In genomic region chr10:72332423-72333110, GRCh38 we compare ENCODE assay signal across 8 cellular contexts. TPM values are rescaled to one million over a fixed set of nuclear protein-coding genes. Genes with fewer than 3 reads are reported as not detected.
DNase-seq lines count a peak whose midpoint lies in the region; ATAC-seq and TF ChIP-seq lines count a peak whose summit lies in the region.

No MANE protein-coding gene starts in this region.

- peak overlapping the region; percentile 66 to 94 for H3K27ac ChIP-seq in ascending aorta
- H3K27ac ChIP-seq in mesodermal cell (ENCODE audit: low read depth, low read length, severe bottlenecking) = peak overlapping the region; percentile 49
- peak overlapping the region; percentile 80 to 86 (median 82) for H3K27ac ChIP-seq in transverse colon

- TF ChIP-seq CTCF in ascending aorta (IDR thresholded peaks at IDR 0.05) (no peak), transverse colon (IDR thresholded peaks at IDR 0.05) (no peak)

- intact Hi-C loops in ascending aorta (cut with DNase I) (no loop called here), transverse colon (cut with DNase I; ENCODE audit: low total_unique reads) (no loop called here)

- DNase-seq in activated naive CD4-positive, alpha-beta T cell treated with anti-CD3 and anti-CD28 coated beads, Interleukin-2, amount 10 ng/mL, durations not matched to agents 7 days and 5 days = no peak
- DNase-seq in activated naive CD4-positive, alpha-beta T cell treated with Interleukin-2 at 50 U/mL for 16 hours = no peak
- no peak for DNase-seq in ascending aorta (ENCODE audit: low spot score in 2 of 2)
- no peak for DNase-seq in transverse colon
- no peak for DNase-seq in NCI-H1436 (lab: John Stamatoyannopoulos, UW)

- H3K27me3 ChIP-seq in ascending aorta (no peaks in the 10 kb centered on the region), transverse colon (no peaks in the 10 kb centered on the region)

- peak overlapping the region; percentile 98 for H3K27ac Mint-ChIP-seq in activated naive CD4-positive, alpha-beta T cell treated with anti-CD3 and anti-CD28 coated beads, Interleukin-2, amount 10 ng/mL, durations not matched to agents 7 days and 5 days

- CTCF ChIA-PET in activated naive CD4-positive, alpha-beta T cell treated with anti-CD3 and anti-CD28 coated beads, Interleukin-2, amount 10 ng/mL, durations not matched to agents 7 days and 5 days (lab: Charles Lee) = interaction anchor here (1.5 to 9.2 kb wide), 6 partner anchors 12 to 284 kb away, joined by 4 to 99 read pairs (median 6); partner anchors contain the start of gene DDIT4

- H3K4me1 Mint-ChIP-seq in activated naive CD4-positive, alpha-beta T cell treated with anti-CD3 and anti-CD28 coated beads, Interleukin-2, amount 10 ng/mL, durations not matched to agents 7 days and 5 days = peaks cover 97% of the 10 kb centered on the region

- in situ Hi-C loops in transverse colon (cut with MboI; ENCODE audit: low pct_ligation_motif_present in 1 of 4, low pct_unique_long_range_greater_than_20kb in 1 of 4, low sequenced_read_pairs in 3 of 4) = loop anchor here (10.0 to 25.0 kb wide), 7 partner anchors 88 to 445 kb away; partner anchors contain the start of genes ANAPC16 (in 1 of the 4) and ASCC1 (in 1 of the 4)

- H3K9me3 ChIP-seq in ascending aorta = no peaks in the 10 kb centered on the region
- H3K9me3 ChIP-seq in mesodermal cell (ENCODE audit: control insufficient read depth, low read length) = no peaks in the 10 kb centered on the region
- H3K9me3 ChIP-seq in transverse colon = no peaks in the 10 kb centered on the region

- peak overlapping the region in 1 of 2 donors; percentile 27 for H3K4me3 ChIP-seq in ascending aorta
- no peak overlapping the region for H3K4me3 ChIP-seq in mesodermal cell (ENCODE audit: extremely low read depth, insufficient read depth, low read length, poor library complexity, severe bottlenecking)
- no peak overlapping the region for H3K4me3 ChIP-seq in transverse colon

- H3K36me3 Mint-ChIP-seq in activated naive CD4-positive, alpha-beta T cell treated with anti-CD3 and anti-CD28 coated beads, Interleukin-2, amount 10 ng/mL, durations not matched to agents 7 days and 5 days = peaks cover 38% of the 10 kb centered on the region

- 77 to 85% methylated on average over 8 of the region's 12 CpGs for WGBS in mesodermal cell (ENCODE audit: insufficient coverage in 2 of 2), 2 experiments
- WGBS in transverse colon (ENCODE audit: low coverage in 1 of 2), 2 donors = 54 to 60% methylated on average over 6 to 12 of the region's 12 CpGs

- ATAC-seq in GM19463 (IDR thresholded peaks at IDR 0.05; ENCODE audit: unreplicated experiment) = no peak
- ATAC-seq in HG02973 (IDR thresholded peaks at IDR 0.05; ENCODE audit: unreplicated experiment) = no peak

- H3K9me3 Mint-ChIP-seq in activated naive CD4-positive, alpha-beta T cell treated with anti-CD3 and anti-CD28 coated beads, Interleukin-2, amount 10 ng/mL, durations not matched to agents 7 days and 5 days = no peaks in the 10 kb centered on the region

- H3K27me3 Mint-ChIP-seq in activated naive CD4-positive, alpha-beta T cell treated with anti-CD3 and anti-CD28 coated beads, Interleukin-2, amount 10 ng/mL, durations not matched to agents 7 days and 5 days = no peaks in the 10 kb centered on the region

- TF ChIP-seq POLR2A in transverse colon (IDR thresholded peaks at IDR 0.05) = no peak

- TF ChIP-seq EP300 in transverse colon (IDR thresholded peaks at IDR 0.05; ENCODE audit: low read depth) = no peak

- peak overlapping the region; percentile 79 for H3K4me3 Mint-ChIP-seq in activated naive CD4-positive, alpha-beta T cell treated with anti-CD3 and anti-CD28 coated beads, Interleukin-2, amount 10 ng/mL, durations not matched to agents 7 days and 5 days

- H3K36me3 ChIP-seq in ascending aorta (peaks cover 18 to 27% of the 10 kb centered on the region in 2 donors), mesodermal cell (ENCODE audit: control insufficient read depth, insufficient read depth, low read length) (peaks cover 32% of the 10 kb centered on the region), transverse colon (peaks cover 0 to 5% (median 0%) of the 10 kb centered on the region in 4 donors)

- H3K4me1 ChIP-seq in ascending aorta (peaks cover 0 to 61% of the 10 kb centered on the region in 2 donors), mesodermal cell (ENCODE audit: control insufficient read depth, insufficient read depth, low read length, poor library complexity, severe bottlenecking) (peaks cover 42% of the 10 kb centered on the region), transverse colon (peaks cover 47 to 84% (median 59%) of the 10 kb centered on the region in 4 donors)

RNA-seq across cellular contexts. Expression of gene DNAJB12, which starts 22.2 kb away (rescaled TPM):
- total RNA-seq in ascending aorta (46.1 TPM), transverse colon (10 to 100 TPM; 33.7 to 69.2 (median 38.0) TPM)
- 16.4 TPM for polyA plus RNA-seq in mesodermal cell (2013, experiment 1 of 2)
- polyA plus RNA-seq in mesodermal cell (2013, experiment 2 of 2) = 14.6 TPM

RNA-seq across cellular contexts. Expression of gene DDIT4, which starts 58.8 kb away (rescaled TPM):
- total RNA-seq in ascending aorta (394 TPM), transverse colon (100 to 1,000 TPM in 3 of 4 donors, 10 to 100 TPM in 1; 64.5 to 356 (median 150) TPM)
- 56.3 TPM for polyA plus RNA-seq in mesodermal cell (2013, experiment 1 of 2)
- 59.6 TPM for polyA plus RNA-seq in mesodermal cell (2013, experiment 2 of 2)
